Comparison of ENCODE assay signal across 8 cellular contexts in genomic region chr2:73370348-73370747, GRCh38.
"Had no signal": no experiment of that assay in that cellular context is flagged by ENCODE, and none has a peak within 500 bp of the region (broad histone marks: within the 10 kb centered on the region; RNA-seq: fewer than 3 reads in every experiment).

No MANE protein-coding gene starts in this region.

- DNase-seq: GDM1, GF-D8 had no signal

- ATAC-seq: GM12878 had no signal

- H3K4me3 ChIP-seq: GM12878 had no signal

- FAIRE-seq: G401.6, GM12878, GM12891, GM12892, GM18507, GM19239 had no signal
